In genomic region chr5:50853151-50853550, GRCh38 we compare ENCODE assay signal across 11 cellular contexts.
DNase-seq lines count a peak whose midpoint lies in the region; ATAC-seq and TF ChIP-seq lines count a peak whose summit lies in the region.
"Had no signal": no experiment of that assay in that cellular context is flagged by ENCODE, and none has a peak within 500 bp of the region (broad histone marks: within the 10 kb centered on the region; RNA-seq: fewer than 3 reads in every experiment).

No MANE protein-coding gene starts in this region.

- H3K4me3 Mint-ChIP-seq in CD14-positive monocyte, result peak overlapping the region; percentile 28 to 71
- H3K4me3 Mint-ChIP-seq in activated T-helper 17 cell treated with anti-CD3 and anti-CD28 coated beads, Interleukin-2, amount 50 U/mL, for 72 hours, result no peak overlapping the region
- H3K4me3 Mint-ChIP-seq: CD4-positive, alpha-beta memory T cell had no signal

- peaks cover 0 to 3% (median 0%) of the 10 kb centered on the region in 7 donors for H3K9me3 Mint-ChIP-seq in CD14-positive monocyte
- no peaks in the 10 kb centered on the region for H3K9me3 Mint-ChIP-seq in activated T-helper 17 cell treated with anti-CD3 and anti-CD28 coated beads, Interleukin-2, amount 50 U/mL, for 72 hours

- intact Hi-C loops in CD14-positive monocyte (cut with micrococcal nuclease), result no loop called here

- peak; percentile 67 for DNase-seq in CD14-positive monocyte (ENCODE audit: low spot score)
- DNase-seq in DMS53 treated with DMSO at 0.1 percent for 48 hours (lab: John Stamatoyannopoulos, UW; ENCODE audit: unreplicated experiment), result no peak
- DNase-seq in cerebellar nuclear complex (lab: John Stamatoyannopoulos, UW), result no peak
- DNase-seq in NCI-H446 (lab: John Stamatoyannopoulos, UW), result no peak
- no peak for DNase-seq in activated gamma-delta T cell (lab: John Stamatoyannopoulos, UW)
- DNase-seq: CD4-positive, alpha-beta memory T cell; NCI-H1694 treated with DMSO at 0.1 percent for 48 hours; stimulated activated CD4-positive, alpha-beta T cell treated with anti-CD3 and anti-CD28 coated beads, Interleukin-4, amount 100 ng/mL, for 1 hour had no signal

- H3K4me1 Mint-ChIP-seq in CD14-positive monocyte, result peaks cover 56% of the 10 kb centered on the region
- no peaks in the 10 kb centered on the region for H3K4me1 Mint-ChIP-seq in activated T-helper 17 cell treated with anti-CD3 and anti-CD28 coated beads, Interleukin-2, amount 50 U/mL, for 72 hours

- H3K36me3 Mint-ChIP-seq in CD14-positive monocyte, result no peaks in the 10 kb centered on the region
- H3K36me3 Mint-ChIP-seq in activated T-helper 17 cell treated with anti-CD3 and anti-CD28 coated beads, Interleukin-2, amount 50 U/mL, for 72 hours (ENCODE audit: low read depth), result no peaks in the 10 kb centered on the region
- H3K36me3 Mint-ChIP-seq: CD4-positive, alpha-beta memory T cell had no signal

- peaks cover 0 to under 1% (median 0%) of the 10 kb centered on the region in 3 donors for H3K27me3 Mint-ChIP-seq in CD14-positive monocyte (ENCODE audit: low read depth in 3 of 3)
- H3K27me3 Mint-ChIP-seq in activated T-helper 17 cell treated with anti-CD3 and anti-CD28 coated beads, Interleukin-2, amount 50 U/mL, for 72 hours, result no peaks in the 10 kb centered on the region

- TF ChIP-seq CTCF in CD14-positive monocyte (IDR thresholded peaks at IDR 0.05), result no peak

- ATAC-seq in GM19455 (IDR thresholded peaks at IDR 0.05; ENCODE audit: unreplicated experiment), result peak; percentile 41
- ATAC-seq in HG03175 (IDR thresholded peaks at IDR 0.05; ENCODE audit: unreplicated experiment), result peak; percentile 86
- peak; percentile 46 for ATAC-seq in activated T-helper 17 cell treated with anti-CD3 and anti-CD28 coated beads, Interleukin-2, amount 50 U/mL, for 72 hours (replicated peaks)

- H3K27ac Mint-ChIP-seq in CD14-positive monocyte, result peak overlapping the region; percentile 73 to 89 (median 80)
- H3K27ac Mint-ChIP-seq in activated T-helper 17 cell treated with anti-CD3 and anti-CD28 coated beads, Interleukin-2, amount 50 U/mL, for 72 hours, result peak overlapping the region; percentile 46
